In the genomic region with DNA sequence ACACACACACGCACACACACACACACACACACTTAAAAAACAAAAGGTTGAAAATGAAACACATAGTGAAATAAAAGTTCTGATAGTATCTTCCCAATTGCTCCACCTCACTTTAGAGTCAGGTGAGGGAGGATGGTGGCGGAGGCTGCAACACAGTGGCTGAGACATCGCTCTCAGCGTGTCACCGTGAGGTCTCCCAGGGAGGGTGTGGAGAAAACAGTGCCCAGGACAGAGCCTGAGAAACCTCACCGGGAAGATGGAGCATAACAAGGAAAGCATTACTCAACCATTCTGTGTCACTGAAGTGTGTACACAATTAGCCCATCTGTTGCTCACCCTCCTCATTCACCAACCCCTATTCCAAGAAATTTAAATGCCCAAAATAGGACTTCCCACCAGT, we compare ENCODE assay signal across 16 cellular contexts.
A peak's percentile ranks its signal among the peaks of the same experiment; 100 is the strongest.
DNase-seq lines count a peak whose midpoint lies in the region; ATAC-seq and TF ChIP-seq lines count a peak whose summit lies in the region.
"Had no signal": no experiment of that assay in that cellular context is flagged by ENCODE, and none has a peak within 500 bp of the region (broad histone marks: within the 10 kb centered on the region; RNA-seq: fewer than 3 reads in every experiment).

No MANE protein-coding gene starts in this region.

- no peak for TF ChIP-seq POLR2A in spleen (IDR thresholded peaks at IDR 0.05)

- H3K4me1 ChIP-seq in spleen = no peaks in the 10 kb centered on the region
- H3K4me1 ChIP-seq: A549, BLaER1 had no signal

- peaks cover 0 to 87% (median 59%) of the 10 kb centered on the region in 8 donors for H3K9me3 ChIP-seq in spleen
- H3K9me3 ChIP-seq: BLaER1 had no signal

- ATAC-seq in GM18519 (IDR thresholded peaks at IDR 0.05; ENCODE audit: low FRiP score, unreplicated experiment) (no peak), HG03342 (IDR thresholded peaks at IDR 0.05; ENCODE audit: unreplicated experiment) (no peak)
- ATAC-seq: A549 had no signal

- H3K27ac ChIP-seq in spleen = no peak overlapping the region
- H3K27ac ChIP-seq: 22Rv1, A549, BLaER1 had no signal

- 80 to 91% (median 84%) methylated on average over 6 of the region's 6 CpGs for WGBS in spleen, 5 donors

- intact Hi-C loops in spleen (cut with DNase I; ENCODE audit: low total_unique reads) = no loop called here

- no peak for TF ChIP-seq CTCF in spleen (IDR thresholded peaks at IDR 0.05 in 8 of 11, conservative IDR thresholded peaks at IDR 0.05 in 3 of 11)

- no peaks in the 10 kb centered on the region for H3K27me3 ChIP-seq in spleen (replicated peaks in 1 of 7)
- H3K27me3 ChIP-seq: BLaER1 had no signal

- no peak overlapping the region for H3K4me3 ChIP-seq in spleen
- H3K4me3 ChIP-seq: A549, BLaER1 had no signal

- H3K36me3 ChIP-seq in spleen = no peaks in the 10 kb centered on the region
- H3K36me3 ChIP-seq: BLaER1 had no signal

- DNase-seq in DMS 273 (lab: John Stamatoyannopoulos, UW; ENCODE audit: unreplicated experiment) = peak; percentile 37
- DNase-seq in DMS 273 treated with DMSO at 0.1 percent for 48 hours (lab: John Stamatoyannopoulos, UW) = no peak
- peak; percentile 42 for DNase-seq in middle frontal gyrus (ENCODE audit: extremely low spot score, low spot score)
- DNase-seq in spleen = peak; percentile 13
- no peak for DNase-seq in kidney glomerular epithelial cell (lab: John Stamatoyannopoulos, UW)
- DNase-seq: AML-193; CD4-positive, alpha-beta memory T cell; DMS53; GDM1; H9; KG1 had no signal

Comparison
In these comparisons a context has a peak if more than half of its experiments do, and no peak if none do; other contexts are left out.
1. DNase-seq: peak in DMS 273 (single experiment), middle frontal gyrus (single experiment) and spleen (single experiment); none in DMS 273 treated with DMSO at 0.1 percent for 48 hours (single experiment) and kidney glomerular epithelial cell (single experiment).